Comparison of ENCODE assay signal across 1 cellular context in genomic region chr1:23484253-23485001, GRCh38.
TF ChIP-seq lines count a peak whose summit lies in the region.

No MANE protein-coding gene starts in this region.

TF ChIP-seq in K562, 482 proteins besides CTCF, POLR2A, EP300 and RAD21 (continued from another document and continues in another):
- no peak for TF ChIP-seq ZNF407 (IDR thresholded peaks at IDR 0.05; ENCODE audit: low read depth)
- peak; percentile 96 for TF ChIP-seq RBM25 (IDR thresholded peaks at IDR 0.05; ENCODE audit: low read depth, low read length, severe bottlenecking)
- TF ChIP-seq PHB2 (IDR thresholded peaks at IDR 0.05; ENCODE audit: low read depth): no peak
- TF ChIP-seq THAP12 (CRISPR knock-in tag; IDR thresholded peaks at IDR 0.05): no peak
- TF ChIP-seq CCAR2 (IDR thresholded peaks at IDR 0.05; ENCODE audit: low read depth, low read length): no peak
- no peak for TF ChIP-seq CHCHD3 (CRISPR knock-in tag; IDR thresholded peaks at IDR 0.05)
- no peak for TF ChIP-seq SRF (CRISPR knock-in tag; IDR thresholded peaks at IDR 0.05)
- TF ChIP-seq ATF7 (IDR thresholded peaks at IDR 0.05): peak; percentile 48; the same call in 1 of the 2 replicates
- no peak; the same call in 1 of the 2 replicates for TF ChIP-seq ESRRA (IDR thresholded peaks at IDR 0.05; ENCODE audit: borderline replicate concordance, low read depth)
- TF ChIP-seq CBFB (CRISPR knock-in tag; IDR thresholded peaks at IDR 0.05): no peak
- no peak for TF ChIP-seq NFRKB (IDR thresholded peaks at IDR 0.05; ENCODE audit: low read depth)
- TF ChIP-seq TOE1 (IDR thresholded peaks at IDR 0.05; ENCODE audit: borderline replicate concordance): peak; percentile 70
- no peak for TF ChIP-seq TOE1 (CRISPR knock-in tag; IDR thresholded peaks at IDR 0.05; ENCODE audit: borderline replicate concordance, low read depth)
- no peak for TF ChIP-seq ATF3 (IDR thresholded peaks at IDR 0.05)
- no peak for TF ChIP-seq ATF3 (CRISPR knock-in tag; conservative IDR thresholded peaks at IDR 0.05)
- peak; percentile 85 for TF ChIP-seq DPF2 (IDR thresholded peaks at IDR 0.05)
- TF ChIP-seq MGA (IDR thresholded peaks at IDR 0.05): peak; percentile 74
- TF ChIP-seq PKNOX1 (IDR thresholded peaks at IDR 0.05): peak; percentile 9; the same call in 1 of the 2 replicates
- TF ChIP-seq RBM15 (IDR thresholded peaks at IDR 0.05; ENCODE audit: insufficient read depth, low read length): no peak
- no peak for TF ChIP-seq ZNF695 (CRISPR knock-in tag; IDR thresholded peaks at IDR 0.05)
- TF ChIP-seq DEAF1 (CRISPR knock-in tag; IDR thresholded peaks at IDR 0.05): no peak
- TF ChIP-seq FOXK2 (conservative IDR thresholded peaks at IDR 0.05 in 1 of 2, IDR thresholded peaks at IDR 0.05 in 1 of 2; ENCODE audit: low read depth in 2 of 2): 0 out of 4 replicates have a peak, but pooled peaks of 1 of the 2 experiments have one; percentile 49
- 0 out of 2 replicates have a peak, but pooled peaks have one; percentile 70 for TF ChIP-seq NFATC3 (IDR thresholded peaks at IDR 0.05)
- no peak for TF ChIP-seq ZNF511 (CRISPR knock-in tag; IDR thresholded peaks at IDR 0.05)
- TF ChIP-seq CBX8 (IDR thresholded peaks at IDR 0.05; ENCODE audit: borderline replicate concordance, extremely low read depth, low read depth, low read length, poor library complexity, severe bottlenecking): no peak
- no peak for TF ChIP-seq POU5F1 (IDR thresholded peaks at IDR 0.05; ENCODE audit: borderline replicate concordance, low read depth, low read length, partially characterized antibody)
- TF ChIP-seq NFIC (IDR thresholded peaks at IDR 0.05): peak; percentile 25
